ENCODE assay signal across 17 cellular contexts in genomic region chr18:50638623-50639398, GRCh38.
DNase-seq lines count a peak whose midpoint lies in the region; FAIRE-seq and TF ChIP-seq lines count a peak whose summit lies in the region.
"Had no signal": no experiment of that assay in that cellular context is flagged by ENCODE, and none has a peak within 500 bp of the region (broad histone marks: within the 10 kb centered on the region; RNA-seq: fewer than 3 reads in every experiment).

No MANE protein-coding gene starts in this region.

- H3K27me3 Mint-ChIP-seq in nephron progenitor cell (ENCODE audit: low read depth, poor library complexity): peaks cover 11% of the 10 kb centered on the region
- H3K27me3 Mint-ChIP-seq: activated CD4-positive, alpha-beta T cell treated with anti-CD3 and anti-CD28 coated beads, Interleukin-2, amount 10 ng/mL, durations not matched to agents 7 days and 5 days; activated T-cell treated with anti-CD3 and anti-CD28 coated beads, Interleukin-2, amount 50 U/mL, for 24 hours had no signal

- intact Hi-C loops in esophagus squamous epithelium (cut with DNase I): no loop called here

- peak; percentile 35 for DNase-seq in NCI-H345 (lab: John Stamatoyannopoulos, UW)
- DNase-seq in NCI-H345 treated with DMSO at 0.1 percent for 48 hours (lab: John Stamatoyannopoulos, UW; ENCODE audit: unreplicated experiment): no peak
- DNase-seq in NCI-H524 treated with DMSO at 0.1 percent for 48 hours (lab: John Stamatoyannopoulos, UW): peak; percentile 67
- no peak for DNase-seq in esophagus squamous epithelium (lab: John Stamatoyannopoulos, UW)
- no peak for DNase-seq in urothelium cell line (ENCODE audit: low spot score)
- DNase-seq in foreskin fibroblast: no peak
- no peak for DNase-seq in nephron progenitor cell
- DNase-seq: activated CD4-positive, alpha-beta T cell treated with anti-CD3 and anti-CD28 coated beads, Interleukin-2, amount 10 ng/mL, durations not matched to agents 7 days and 5 days; activated T-cell treated with anti-CD3 and anti-CD28 coated beads, Interleukin-2, amount 50 U/mL, for 24 hours; CD8-positive, alpha-beta memory T cell; MM.1S had no signal

- H3K27me3 ChIP-seq in esophagus squamous epithelium (no peaks in the 10 kb centered on the region), stomach smooth muscle (ENCODE audit: control insufficient read depth in 1 of 2, insufficient read depth in 2 of 2, low read length in 2 of 2) (no peaks in the 10 kb centered on the region)
- H3K27me3 ChIP-seq: hepatocyte had no signal

- no peak overlapping the region for H3K4me3 Mint-ChIP-seq in nephron progenitor cell
- H3K4me3 Mint-ChIP-seq: activated CD4-positive, alpha-beta T cell treated with anti-CD3 and anti-CD28 coated beads, Interleukin-2, amount 10 ng/mL, durations not matched to agents 7 days and 5 days; activated T-cell treated with anti-CD3 and anti-CD28 coated beads, Interleukin-2, amount 50 U/mL, for 24 hours; CD8-positive, alpha-beta memory T cell; nephron; stimulated activated memory B cell treated with anti-CD40 and anti-IgM and Interleukin-4, amounts not matched to agents 10 μg/mL and 1 μg/mL and 100 μg/mL, for 72 hours had no signal

- peak overlapping the region in 1 of 2 donors; percentile 29 for H3K9ac ChIP-seq in stomach smooth muscle (ENCODE audit: low read length in 2 of 2)

- no peaks in the 10 kb centered on the region for H3K9me3 ChIP-seq in esophagus squamous epithelium
- no peaks in the 10 kb centered on the region for H3K9me3 ChIP-seq in stomach smooth muscle (ENCODE audit: control insufficient read depth in 2 of 2, low read length in 2 of 2)
- H3K9me3 ChIP-seq: A549 had no signal

- H3K4me1 Mint-ChIP-seq in nephron progenitor cell: peaks cover 53% of the 10 kb centered on the region
- H3K4me1 Mint-ChIP-seq: activated CD4-positive, alpha-beta T cell treated with anti-CD3 and anti-CD28 coated beads, Interleukin-2, amount 10 ng/mL, durations not matched to agents 7 days and 5 days; CD8-positive, alpha-beta memory T cell; stimulated activated memory B cell treated with anti-CD40 and anti-IgM and Interleukin-4, amounts not matched to agents 10 μg/mL and 1 μg/mL and 100 μg/mL, for 72 hours had no signal

- FAIRE-seq in urothelium cell line (lab: Jason Lieb, UNC): no peak
- FAIRE-seq: A549, GM18507 had no signal

- TF ChIP-seq CTCF in esophagus squamous epithelium (IDR thresholded peaks at IDR 0.05): no peak
- no peak for TF ChIP-seq CTCF in foreskin fibroblast (IDR thresholded peaks at IDR 0.05; ENCODE audit: low read depth, low read length)
- TF ChIP-seq CTCF in nephron progenitor cell (IDR thresholded peaks at IDR 0.05): no peak

- H3K36me3 Mint-ChIP-seq in nephron progenitor cell (ENCODE audit: low read depth): no peaks in the 10 kb centered on the region
- H3K36me3 Mint-ChIP-seq: CD8-positive, alpha-beta memory T cell; stimulated activated memory B cell treated with anti-CD40 and anti-IgM and Interleukin-4, amounts not matched to agents 10 μg/mL and 1 μg/mL and 100 μg/mL, for 72 hours had no signal

- H3K27ac ChIP-seq in esophagus squamous epithelium (peak overlapping the region in 3 of 4 donors; percentile 12 to 55 (median 43)), stomach smooth muscle (ENCODE audit: low read length) (peak overlapping the region; percentile 66)
- H3K27ac ChIP-seq: A549, hepatocyte had no signal

- H3K4me3 ChIP-seq in esophagus squamous epithelium (no peak overlapping the region), stomach smooth muscle (ENCODE audit: low read length in 2 of 2) (peak overlapping the region in 1 of 2 donors; percentile 47), foreskin fibroblast (ENCODE audit: low read depth in 1 of 2, low read length in 2 of 2) (no peak overlapping the region)
- H3K4me3 ChIP-seq: A549, hepatocyte had no signal

- no peak for TF ChIP-seq POLR2A in esophagus squamous epithelium (IDR thresholded peaks at IDR 0.05)

- WGBS in esophagus squamous epithelium, 2 donors: 81 to 89% methylated on average over 3 of the region's 3 CpGs

- no peak overlapping the region for H3K27ac Mint-ChIP-seq in nephron progenitor cell
- H3K27ac Mint-ChIP-seq: activated CD4-positive, alpha-beta T cell treated with anti-CD3 and anti-CD28 coated beads, Interleukin-2, amount 10 ng/mL, durations not matched to agents 7 days and 5 days; activated T-cell treated with anti-CD3 and anti-CD28 coated beads, Interleukin-2, amount 50 U/mL, for 24 hours; stimulated activated memory B cell treated with anti-CD40 and anti-IgM and Interleukin-4, amounts not matched to agents 10 μg/mL and 1 μg/mL and 100 μg/mL, for 72 hours had no signal

- H3K4me1 ChIP-seq in esophagus squamous epithelium (no peaks in the 10 kb centered on the region), stomach smooth muscle (ENCODE audit: control insufficient read depth, insufficient read depth, low read length) (peaks cover 36% of the 10 kb centered on the region)
- H3K4me1 ChIP-seq: A549 had no signal

- H3K36me3 ChIP-seq in esophagus squamous epithelium (no peaks in the 10 kb centered on the region), stomach smooth muscle (ENCODE audit: control insufficient read depth in 2 of 2, insufficient read depth in 2 of 2, low read length in 2 of 2) (no peaks in the 10 kb centered on the region)

- no peaks in the 10 kb centered on the region for H3K9me3 Mint-ChIP-seq in nephron progenitor cell
- H3K9me3 Mint-ChIP-seq: activated CD4-positive, alpha-beta T cell treated with anti-CD3 and anti-CD28 coated beads, Interleukin-2, amount 10 ng/mL, durations not matched to agents 7 days and 5 days; activated T-cell treated with anti-CD3 and anti-CD28 coated beads, Interleukin-2, amount 50 U/mL, for 24 hours; nephron; stimulated activated memory B cell treated with anti-CD40 and anti-IgM and Interleukin-4, amounts not matched to agents 10 μg/mL and 1 μg/mL and 100 μg/mL, for 72 hours had no signal

Comparison
In these comparisons a context has a peak if more than half of its experiments do, and no peak if none do; other contexts are left out.
1. DNase-seq: peak in NCI-H345 (single experiment) and NCI-H524 treated with DMSO at 0.1 percent for 48 hours (single experiment); none in NCI-H345 treated with DMSO at 0.1 percent for 48 hours (single experiment), esophagus squamous epithelium (single experiment), urothelium cell line (single experiment), foreskin fibroblast (0 of 2) and nephron progenitor cell (single experiment).